1 cellular context compared by ENCODE assay signal in the genomic region with DNA sequence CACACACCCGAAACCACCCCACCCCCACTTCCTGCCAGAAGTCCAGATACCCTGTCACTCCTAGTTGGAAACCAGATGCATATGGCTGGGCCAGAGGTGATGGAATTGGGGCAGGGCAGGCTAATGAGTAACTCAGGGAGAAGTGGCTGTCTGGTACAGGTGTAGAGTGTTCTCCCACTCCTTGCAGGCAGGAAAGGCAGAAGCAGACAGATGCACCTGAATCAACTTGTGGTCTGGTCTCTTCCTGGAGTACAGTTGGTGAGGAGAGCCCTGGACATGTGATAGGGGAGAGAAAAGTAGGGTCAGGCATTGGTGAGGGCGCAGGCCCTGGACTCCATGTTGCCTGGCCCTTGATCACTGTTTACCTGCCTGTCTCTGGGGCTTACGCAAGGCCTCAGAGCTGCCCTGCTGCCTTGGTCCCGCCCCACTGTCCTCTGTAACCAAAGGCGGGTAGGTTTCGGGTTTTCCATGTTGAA.
TF ChIP-seq lines count a peak whose summit lies in the region.

No MANE protein-coding gene starts in this region.

TF ChIP-seq in HepG2, 621 proteins besides CTCF, POLR2A, EP300 and RAD21 (continued from another document and continues in another):
- TF ChIP-seq, protein P1, sequence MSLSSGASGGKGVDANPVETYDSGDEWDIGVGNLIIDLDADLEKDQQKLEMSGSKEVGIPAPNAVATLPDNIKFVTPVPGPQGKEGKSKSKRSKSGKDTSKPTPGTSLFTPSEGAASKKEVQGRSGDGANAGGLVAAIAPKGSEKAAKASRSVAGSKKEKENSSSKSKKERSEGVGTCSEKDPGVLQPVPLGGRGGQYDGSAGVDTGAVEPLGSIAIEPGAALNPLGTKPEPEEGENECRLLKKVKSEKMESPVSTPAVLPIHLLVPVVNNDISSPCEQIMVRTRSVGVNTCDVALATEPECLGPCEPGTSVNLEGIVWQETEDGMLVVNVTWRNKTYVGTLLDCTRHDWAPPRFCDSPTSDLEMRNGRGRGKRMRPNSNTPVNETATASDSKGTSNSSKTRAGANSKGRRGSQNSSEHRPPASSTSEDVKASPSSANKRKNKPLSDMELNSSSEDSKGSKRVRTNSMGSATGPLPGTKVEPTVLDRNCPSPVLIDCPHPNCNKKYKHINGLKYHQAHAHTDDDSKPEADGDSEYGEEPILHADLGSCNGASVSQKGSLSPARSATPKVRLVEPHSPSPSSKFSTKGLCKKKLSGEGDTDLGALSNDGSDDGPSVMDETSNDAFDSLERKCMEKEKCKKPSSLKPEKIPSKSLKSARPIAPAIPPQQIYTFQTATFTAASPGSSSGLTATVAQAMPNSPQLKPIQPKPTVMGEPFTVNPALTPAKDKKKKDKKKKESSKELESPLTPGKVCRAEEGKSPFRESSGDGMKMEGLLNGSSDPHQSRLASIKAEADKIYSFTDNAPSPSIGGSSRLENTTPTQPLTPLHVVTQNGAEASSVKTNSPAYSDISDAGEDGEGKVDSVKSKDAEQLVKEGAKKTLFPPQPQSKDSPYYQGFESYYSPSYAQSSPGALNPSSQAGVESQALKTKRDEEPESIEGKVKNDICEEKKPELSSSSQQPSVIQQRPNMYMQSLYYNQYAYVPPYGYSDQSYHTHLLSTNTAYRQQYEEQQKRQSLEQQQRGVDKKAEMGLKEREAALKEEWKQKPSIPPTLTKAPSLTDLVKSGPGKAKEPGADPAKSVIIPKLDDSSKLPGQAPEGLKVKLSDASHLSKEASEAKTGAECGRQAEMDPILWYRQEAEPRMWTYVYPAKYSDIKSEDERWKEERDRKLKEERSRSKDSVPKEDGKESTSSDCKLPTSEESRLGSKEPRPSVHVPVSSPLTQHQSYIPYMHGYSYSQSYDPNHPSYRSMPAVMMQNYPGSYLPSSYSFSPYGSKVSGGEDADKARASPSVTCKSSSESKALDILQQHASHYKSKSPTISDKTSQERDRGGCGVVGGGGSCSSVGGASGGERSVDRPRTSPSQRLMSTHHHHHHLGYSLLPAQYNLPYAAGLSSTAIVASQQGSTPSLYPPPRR (CRISPR knock-in tag; IDR thresholded peaks at IDR 0.05; ENCODE audit: borderline replicate concordance) = 0 out of 2 replicates have a peak, but pooled peaks have one; percentile 47
- TF ChIP-seq, protein P2, sequence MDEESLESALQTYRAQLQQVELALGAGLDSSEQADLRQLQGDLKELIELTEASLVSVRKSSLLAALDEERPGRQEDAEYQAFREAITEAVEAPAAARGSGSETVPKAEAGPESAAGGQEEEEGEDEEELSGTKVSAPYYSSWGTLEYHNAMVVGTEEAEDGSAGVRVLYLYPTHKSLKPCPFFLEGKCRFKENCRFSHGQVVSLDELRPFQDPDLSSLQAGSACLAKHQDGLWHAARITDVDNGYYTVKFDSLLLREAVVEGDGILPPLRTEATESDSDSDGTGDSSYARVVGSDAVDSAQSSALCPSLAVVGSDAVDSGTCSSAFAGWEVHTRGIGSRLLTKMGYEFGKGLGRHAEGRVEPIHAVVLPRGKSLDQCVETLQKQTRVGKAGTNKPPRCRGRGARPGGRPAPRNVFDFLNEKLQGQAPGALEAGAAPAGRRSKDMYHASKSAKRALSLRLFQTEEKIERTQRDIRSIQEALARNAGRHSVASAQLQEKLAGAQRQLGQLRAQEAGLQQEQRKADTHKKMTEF (CRISPR knock-in tag; IDR thresholded peaks at IDR 0.05) = peak; percentile 59
- TF ChIP-seq PHF21A (CRISPR knock-in tag; IDR thresholded peaks at IDR 0.05) (peak; percentile 79), ZC3H13 (CRISPR knock-in tag; IDR thresholded peaks at IDR 0.05) (no peak), EZH2 (conservative IDR thresholded peaks at IDR 0.05; ENCODE audit: low read depth, low read length) (no peak), ZNF337 (CRISPR knock-in tag; IDR thresholded peaks at IDR 0.05; ENCODE audit: borderline replicate concordance, low read depth) (no peak), ATAD3A (CRISPR knock-in tag; IDR thresholded peaks at IDR 0.05) (no peak), RARA (CRISPR knock-in tag; IDR thresholded peaks at IDR 0.05) (peak; percentile 55; the same call in 1 of the 2 replicates), LCORL (IDR thresholded peaks at IDR 0.05) (no peak), LCORL (CRISPR knock-in tag; IDR thresholded peaks at IDR 0.05) (peak; percentile 94), ZNF282 (IDR thresholded peaks at IDR 0.05; ENCODE audit: partially characterized antibody) (no peak), TAF1 (CRISPR knock-in tag; IDR thresholded peaks at IDR 0.05) (no peak), MED1 (CRISPR knock-in tag; IDR thresholded peaks at IDR 0.05) (peak; percentile 27; the same call in 1 of the 2 replicates), HNRNPUL1 (IDR thresholded peaks at IDR 0.05; ENCODE audit: low read depth, low read length) (no peak), ZNF777 (CRISPR knock-in tag; IDR thresholded peaks at IDR 0.05) (peak; percentile 48; the same call in 1 of the 2 replicates), CCAR2 (optimal IDR thresholded peaks at IDR 0.05; ENCODE audit: low read depth, low read length) (no peak), FOXO1 (CRISPR knock-in tag; IDR thresholded peaks at IDR 0.05) (peak; percentile 87), ASH2L (IDR thresholded peaks at IDR 0.05; ENCODE audit: insufficient read length, low read depth, low read length) (peak; percentile 56), ZNF605 (CRISPR knock-in tag; IDR thresholded peaks at IDR 0.05) (0 out of 2 replicates have a peak, but pooled peaks have one; percentile 21), ZFX (CRISPR knock-in tag; IDR thresholded peaks at IDR 0.05; ENCODE audit: low read depth) (peak; percentile 83), ATM (IDR thresholded peaks at IDR 0.05; ENCODE audit: borderline replicate concordance) (no peak), MXD4 (CRISPR knock-in tag; IDR thresholded peaks at IDR 0.05) (peak; percentile 59; the same call in 1 of the 2 replicates), SAP130 (CRISPR knock-in tag; IDR thresholded peaks at IDR 0.05; ENCODE audit: low read depth) (peak; percentile 81), ZNF350 (CRISPR knock-in tag; IDR thresholded peaks at IDR 0.05; ENCODE audit: borderline replicate concordance, low read depth) (no peak), PPARG (CRISPR knock-in tag; conservative IDR thresholded peaks at IDR 0.05) (peak; percentile 36; the same call in 1 of the 2 replicates), NPAS2 (CRISPR knock-in tag; IDR thresholded peaks at IDR 0.05; ENCODE audit: borderline replicate concordance) (no peak), ISL2 (CRISPR knock-in tag; IDR thresholded peaks at IDR 0.05) (peak; percentile 18; the same call in 1 of the 2 replicates), ZNF839 (CRISPR knock-in tag; IDR thresholded peaks at IDR 0.05; ENCODE audit: borderline replicate concordance) (peak; percentile 54; the same call in 1 of the 2 replicates), TBP (CRISPR knock-in tag; IDR thresholded peaks at IDR 0.05) (no peak)
- TF ChIP-seq, protein P3, sequence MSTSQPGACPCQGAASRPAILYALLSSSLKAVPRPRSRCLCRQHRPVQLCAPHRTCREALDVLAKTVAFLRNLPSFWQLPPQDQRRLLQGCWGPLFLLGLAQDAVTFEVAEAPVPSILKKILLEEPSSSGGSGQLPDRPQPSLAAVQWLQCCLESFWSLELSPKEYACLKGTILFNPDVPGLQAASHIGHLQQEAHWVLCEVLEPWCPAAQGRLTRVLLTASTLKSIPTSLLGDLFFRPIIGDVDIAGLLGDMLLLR (CRISPR knock-in tag; IDR thresholded peaks at IDR 0.05) = no peak
- TF ChIP-seq, protein P4, sequence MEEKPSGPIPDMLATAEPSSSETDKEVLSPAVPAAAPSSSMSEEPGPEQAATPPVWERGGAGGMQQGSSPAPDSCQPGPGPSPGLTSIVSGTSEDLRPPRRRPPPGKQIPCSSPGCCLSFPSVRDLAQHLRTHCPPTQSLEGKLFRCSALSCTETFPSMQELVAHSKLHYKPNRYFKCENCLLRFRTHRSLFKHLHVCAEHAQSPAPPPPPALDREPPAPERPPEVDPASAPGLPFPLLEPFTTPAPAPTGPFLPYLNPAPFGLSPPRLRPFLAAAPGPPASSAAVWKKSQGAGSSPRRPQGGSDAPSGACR (CRISPR knock-in tag; IDR thresholded peaks at IDR 0.05) = 0 out of 2 replicates have a peak, but pooled peaks have one; percentile 50
- TF ChIP-seq, protein P5, sequence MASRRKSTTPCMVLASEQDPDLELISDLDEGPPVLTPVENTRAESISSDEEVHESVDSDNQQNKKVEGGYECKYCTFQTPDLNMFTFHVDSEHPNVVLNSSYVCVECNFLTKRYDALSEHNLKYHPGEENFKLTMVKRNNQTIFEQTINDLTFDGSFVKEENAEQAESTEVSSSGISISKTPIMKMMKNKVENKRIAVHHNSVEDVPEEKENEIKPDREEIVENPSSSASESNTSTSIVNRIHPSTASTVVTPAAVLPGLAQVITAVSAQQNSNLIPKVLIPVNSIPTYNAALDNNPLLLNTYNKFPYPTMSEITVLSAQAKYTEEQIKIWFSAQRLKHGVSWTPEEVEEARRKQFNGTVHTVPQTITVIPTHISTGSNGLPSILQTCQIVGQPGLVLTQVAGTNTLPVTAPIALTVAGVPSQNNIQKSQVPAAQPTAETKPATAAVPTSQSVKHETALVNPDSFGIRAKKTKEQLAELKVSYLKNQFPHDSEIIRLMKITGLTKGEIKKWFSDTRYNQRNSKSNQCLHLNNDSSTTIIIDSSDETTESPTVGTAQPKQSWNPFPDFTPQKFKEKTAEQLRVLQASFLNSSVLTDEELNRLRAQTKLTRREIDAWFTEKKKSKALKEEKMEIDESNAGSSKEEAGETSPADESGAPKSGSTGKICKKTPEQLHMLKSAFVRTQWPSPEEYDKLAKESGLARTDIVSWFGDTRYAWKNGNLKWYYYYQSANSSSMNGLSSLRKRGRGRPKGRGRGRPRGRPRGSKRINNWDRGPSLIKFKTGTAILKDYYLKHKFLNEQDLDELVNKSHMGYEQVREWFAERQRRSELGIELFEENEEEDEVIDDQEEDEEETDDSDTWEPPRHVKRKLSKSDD (CRISPR knock-in tag; IDR thresholded peaks at IDR 0.05; ENCODE audit: low read depth) = peak; percentile 67; the same call in 1 of the 2 replicates
- TF ChIP-seq, protein P6, sequence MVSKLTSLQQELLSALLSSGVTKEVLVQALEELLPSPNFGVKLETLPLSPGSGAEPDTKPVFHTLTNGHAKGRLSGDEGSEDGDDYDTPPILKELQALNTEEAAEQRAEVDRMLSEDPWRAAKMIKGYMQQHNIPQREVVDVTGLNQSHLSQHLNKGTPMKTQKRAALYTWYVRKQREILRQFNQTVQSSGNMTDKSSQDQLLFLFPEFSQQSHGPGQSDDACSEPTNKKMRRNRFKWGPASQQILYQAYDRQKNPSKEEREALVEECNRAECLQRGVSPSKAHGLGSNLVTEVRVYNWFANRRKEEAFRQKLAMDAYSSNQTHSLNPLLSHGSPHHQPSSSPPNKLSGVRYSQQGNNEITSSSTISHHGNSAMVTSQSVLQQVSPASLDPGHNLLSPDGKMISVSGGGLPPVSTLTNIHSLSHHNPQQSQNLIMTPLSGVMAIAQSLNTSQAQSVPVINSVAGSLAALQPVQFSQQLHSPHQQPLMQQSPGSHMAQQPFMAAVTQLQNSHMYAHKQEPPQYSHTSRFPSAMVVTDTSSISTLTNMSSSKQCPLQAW (CRISPR knock-in tag; IDR thresholded peaks at IDR 0.05) = peak; percentile 96
- TF ChIP-seq, protein P7, sequence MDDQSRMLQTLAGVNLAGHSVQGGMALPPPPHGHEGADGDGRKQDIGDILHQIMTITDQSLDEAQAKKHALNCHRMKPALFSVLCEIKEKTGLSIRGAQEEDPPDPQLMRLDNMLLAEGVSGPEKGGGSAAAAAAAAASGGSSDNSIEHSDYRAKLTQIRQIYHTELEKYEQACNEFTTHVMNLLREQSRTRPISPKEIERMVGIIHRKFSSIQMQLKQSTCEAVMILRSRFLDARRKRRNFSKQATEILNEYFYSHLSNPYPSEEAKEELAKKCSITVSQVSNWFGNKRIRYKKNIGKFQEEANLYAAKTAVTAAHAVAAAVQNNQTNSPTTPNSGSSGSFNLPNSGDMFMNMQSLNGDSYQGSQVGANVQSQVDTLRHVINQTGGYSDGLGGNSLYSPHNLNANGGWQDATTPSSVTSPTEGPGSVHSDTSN (CRISPR knock-in tag; IDR thresholded peaks at IDR 0.05; ENCODE audit: borderline replicate concordance) = no peak
- TF ChIP-seq, protein P8, sequence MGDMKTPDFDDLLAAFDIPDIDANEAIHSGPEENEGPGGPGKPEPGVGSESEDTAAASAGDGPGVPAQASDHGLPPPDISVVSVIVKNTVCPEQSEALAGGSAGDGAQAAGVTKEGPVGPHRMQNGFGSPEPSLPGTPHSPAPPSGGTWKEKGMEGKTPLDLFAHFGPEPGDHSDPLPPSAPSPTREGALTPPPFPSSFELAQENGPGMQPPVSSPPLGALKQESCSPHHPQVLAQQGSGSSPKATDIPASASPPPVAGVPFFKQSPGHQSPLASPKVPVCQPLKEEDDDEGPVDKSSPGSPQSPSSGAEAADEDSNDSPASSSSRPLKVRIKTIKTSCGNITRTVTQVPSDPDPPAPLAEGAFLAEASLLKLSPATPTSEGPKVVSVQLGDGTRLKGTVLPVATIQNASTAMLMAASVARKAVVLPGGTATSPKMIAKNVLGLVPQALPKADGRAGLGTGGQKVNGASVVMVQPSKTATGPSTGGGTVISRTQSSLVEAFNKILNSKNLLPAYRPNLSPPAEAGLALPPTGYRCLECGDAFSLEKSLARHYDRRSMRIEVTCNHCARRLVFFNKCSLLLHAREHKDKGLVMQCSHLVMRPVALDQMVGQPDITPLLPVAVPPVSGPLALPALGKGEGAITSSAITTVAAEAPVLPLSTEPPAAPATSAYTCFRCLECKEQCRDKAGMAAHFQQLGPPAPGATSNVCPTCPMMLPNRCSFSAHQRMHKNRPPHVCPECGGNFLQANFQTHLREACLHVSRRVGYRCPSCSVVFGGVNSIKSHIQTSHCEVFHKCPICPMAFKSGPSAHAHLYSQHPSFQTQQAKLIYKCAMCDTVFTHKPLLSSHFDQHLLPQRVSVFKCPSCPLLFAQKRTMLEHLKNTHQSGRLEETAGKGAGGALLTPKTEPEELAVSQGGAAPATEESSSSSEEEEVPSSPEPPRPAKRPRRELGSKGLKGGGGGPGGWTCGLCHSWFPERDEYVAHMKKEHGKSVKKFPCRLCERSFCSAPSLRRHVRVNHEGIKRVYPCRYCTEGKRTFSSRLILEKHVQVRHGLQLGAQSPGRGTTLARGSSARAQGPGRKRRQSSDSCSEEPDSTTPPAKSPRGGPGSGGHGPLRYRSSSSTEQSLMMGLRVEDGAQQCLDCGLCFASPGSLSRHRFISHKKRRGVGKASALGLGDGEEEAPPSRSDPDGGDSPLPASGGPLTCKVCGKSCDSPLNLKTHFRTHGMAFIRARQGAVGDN (CRISPR knock-in tag; IDR thresholded peaks at IDR 0.05) = peak; percentile 69
- TF ChIP-seq, protein P9, sequence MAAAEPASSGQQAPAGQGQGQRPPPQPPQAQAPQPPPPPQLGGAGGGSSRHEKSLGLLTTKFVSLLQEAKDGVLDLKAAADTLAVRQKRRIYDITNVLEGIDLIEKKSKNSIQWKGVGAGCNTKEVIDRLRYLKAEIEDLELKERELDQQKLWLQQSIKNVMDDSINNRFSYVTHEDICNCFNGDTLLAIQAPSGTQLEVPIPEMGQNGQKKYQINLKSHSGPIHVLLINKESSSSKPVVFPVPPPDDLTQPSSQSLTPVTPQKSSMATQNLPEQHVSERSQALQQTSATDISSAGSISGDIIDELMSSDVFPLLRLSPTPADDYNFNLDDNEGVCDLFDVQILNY (CRISPR knock-in tag; conservative IDR thresholded peaks at IDR 0.05) = no peak
- TF ChIP-seq, protein P10, sequence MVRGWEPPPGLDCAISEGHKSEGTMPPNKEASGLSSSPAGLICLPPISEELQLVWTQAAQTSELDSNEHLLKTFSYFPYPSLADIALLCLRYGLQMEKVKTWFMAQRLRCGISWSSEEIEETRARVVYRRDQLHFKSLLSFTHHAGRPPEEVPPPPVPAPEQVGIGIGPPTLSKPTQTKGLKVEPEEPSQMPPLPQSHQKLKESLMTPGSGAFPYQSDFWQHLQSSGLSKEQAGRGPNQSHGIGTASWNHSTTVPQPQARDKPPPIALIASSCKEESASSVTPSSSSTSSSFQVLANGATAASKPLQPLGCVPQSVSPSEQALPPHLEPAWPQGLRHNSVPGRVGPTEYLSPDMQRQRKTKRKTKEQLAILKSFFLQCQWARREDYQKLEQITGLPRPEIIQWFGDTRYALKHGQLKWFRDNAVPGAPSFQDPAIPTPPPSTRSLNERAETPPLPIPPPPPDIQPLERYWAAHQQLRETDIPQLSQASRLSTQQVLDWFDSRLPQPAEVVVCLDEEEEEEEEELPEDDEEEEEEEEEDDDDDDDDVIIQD (CRISPR knock-in tag; IDR thresholded peaks at IDR 0.05; ENCODE audit: low read depth) = no peak
